ENCODE assay signal across 9 cellular contexts in the genomic region with DNA sequence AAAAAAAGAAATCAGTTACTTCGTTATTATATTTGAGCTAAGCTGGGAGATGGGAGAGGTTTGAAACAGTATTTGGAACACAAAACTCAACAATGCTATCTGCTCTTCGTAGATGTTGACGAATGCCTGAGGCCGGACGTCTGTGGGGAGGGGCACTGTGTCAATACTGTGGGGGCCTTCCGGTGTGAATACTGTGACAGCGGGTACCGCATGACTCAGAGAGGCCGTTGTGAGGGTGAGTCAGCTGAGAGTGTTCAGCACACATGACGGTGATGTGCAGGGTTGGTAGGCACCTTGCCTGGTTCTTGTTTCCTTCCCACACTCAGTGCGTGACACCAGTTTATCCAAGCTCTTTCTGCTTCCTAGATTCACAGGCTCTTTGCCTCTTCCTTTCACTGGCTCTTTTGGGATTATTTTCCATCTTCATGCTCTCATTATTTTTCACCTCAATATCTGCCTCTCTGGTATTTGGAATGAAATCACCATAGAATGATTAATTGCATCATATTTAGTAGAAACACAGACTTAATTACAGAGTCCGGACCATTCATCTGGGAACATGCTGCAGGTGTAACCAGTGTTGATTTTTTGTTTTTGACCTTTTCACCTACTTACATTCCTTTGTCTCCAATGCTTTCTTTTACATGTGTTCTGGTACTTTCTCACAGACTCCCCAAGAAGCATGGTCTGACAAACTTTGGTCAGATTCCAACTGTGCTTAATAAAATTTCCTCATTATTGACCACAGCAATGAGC.
DNase-seq lines count a peak whose midpoint lies in the region; ATAC-seq and TF ChIP-seq lines count a peak whose summit lies in the region.
"Had no signal": no experiment of that assay in that cellular context is flagged by ENCODE, and none has a peak within 500 bp of the region (broad histone marks: within the 10 kb centered on the region; RNA-seq: fewer than 3 reads in every experiment).

No MANE protein-coding gene starts in this region.

- no peak for TF ChIP-seq CTCF in upper lobe of left lung (IDR thresholded peaks at IDR 0.05)

- H3K4me1 ChIP-seq in upper lobe of left lung: no peaks in the 10 kb centered on the region

- peaks cover 10% of the 10 kb centered on the region for H3K4me1 Mint-ChIP-seq in activated T-helper 17 cell treated with anti-CD3 and anti-CD28 coated beads, Interleukin-2, amount 50 U/mL, for 72 hours
- H3K4me1 Mint-ChIP-seq in immature natural killer cell: peaks cover 0 to 9% of the 10 kb centered on the region in 2 donors

- H3K27ac ChIP-seq in upper lobe of left lung: no peak overlapping the region

- no peaks in the 10 kb centered on the region for H3K36me3 Mint-ChIP-seq in activated T-helper 17 cell treated with anti-CD3 and anti-CD28 coated beads, Interleukin-2, amount 50 U/mL, for 72 hours (ENCODE audit: low read depth)
- H3K36me3 Mint-ChIP-seq in immature natural killer cell: peaks cover 0 to 3% (median 0%) of the 10 kb centered on the region in 3 donors

- WGBS in upper lobe of left lung, 2 donors: 55 to 75% methylated on average over 12 of the region's 12 CpGs

- DNase-seq in Right ventricle myocardium inferior (ENCODE audit: missing footprints) (no peak), cardiac septum (ENCODE audit: low spot score) (no peak), immature natural killer cell (peak; percentile 3 to 85 (median 22)), upper lobe of left lung (peak in 1 of 2 donors; percentile 33), NCI-H2171 treated with DMSO at 0.1 percent for 48 hours (lab: John Stamatoyannopoulos, UW) (no peak), NCI-H2029 (lab: John Stamatoyannopoulos, UW) (no peak)
- DNase-seq: activated B cell treated with CpG ODN at 0.5 μM for 24 hours had no signal

- no peak overlapping the region for H3K4me3 ChIP-seq in upper lobe of left lung

- TF ChIP-seq EP300 in upper lobe of left lung (IDR thresholded peaks at IDR 0.05): no peak

- ATAC-seq in Right ventricle myocardium inferior (peak; percentile 32), upper lobe of left lung (ENCODE audit: low FRiP score in 2 of 2) (peak; percentile 52 to 70), HG03139 (IDR thresholded peaks at IDR 0.05; ENCODE audit: unreplicated experiment) (no peak)
- ATAC-seq in activated T-helper 17 cell treated with anti-CD3 and anti-CD28 coated beads, Interleukin-2, amount 50 U/mL, for 72 hours (replicated peaks): peak; percentile 94

- peak overlapping the region; percentile 85 for H3K27ac Mint-ChIP-seq in activated T-helper 17 cell treated with anti-CD3 and anti-CD28 coated beads, Interleukin-2, amount 50 U/mL, for 72 hours
- peak overlapping the region in 3 of 6 donors; percentile 34 to 96 (median 89) for H3K27ac Mint-ChIP-seq in immature natural killer cell
- H3K27ac Mint-ChIP-seq: activated B cell treated with CpG ODN at 0.5 μM for 24 hours had no signal

- intact Hi-C loops in Right ventricle myocardium inferior (cut with DNase I): no loop called here
- intact Hi-C loops in cardiac septum (cut with DNase I): loop anchor here (5.0 kb wide), 1 partner anchor 96 kb away; no protein-coding TSS in a partner anchor

- H3K36me3 ChIP-seq in upper lobe of left lung: no peaks in the 10 kb centered on the region

- no peaks in the 10 kb centered on the region for H3K9me3 Mint-ChIP-seq in activated T-helper 17 cell treated with anti-CD3 and anti-CD28 coated beads, Interleukin-2, amount 50 U/mL, for 72 hours
- H3K9me3 Mint-ChIP-seq in immature natural killer cell: no peaks in the 10 kb centered on the region
- H3K9me3 Mint-ChIP-seq: activated B cell treated with CpG ODN at 0.5 μM for 24 hours had no signal

- no peaks in the 10 kb centered on the region for H3K27me3 ChIP-seq in upper lobe of left lung

- no peaks in the 10 kb centered on the region for H3K9me3 ChIP-seq in upper lobe of left lung

- H3K4me3 Mint-ChIP-seq in activated T-helper 17 cell treated with anti-CD3 and anti-CD28 coated beads, Interleukin-2, amount 50 U/mL, for 72 hours: peak overlapping the region; percentile 42
- H3K4me3 Mint-ChIP-seq in immature natural killer cell: peak overlapping the region in 2 of 5 donors; percentile 0 to 32
- H3K4me3 Mint-ChIP-seq: activated B cell treated with CpG ODN at 0.5 μM for 24 hours had no signal

- H3K27me3 Mint-ChIP-seq in activated T-helper 17 cell treated with anti-CD3 and anti-CD28 coated beads, Interleukin-2, amount 50 U/mL, for 72 hours: no peaks in the 10 kb centered on the region
- H3K27me3 Mint-ChIP-seq in immature natural killer cell (ENCODE audit: low read depth in 3 of 3): peaks cover 1 to 10% (median 2%) of the 10 kb centered on the region in 3 donors

- TF ChIP-seq POLR2A in upper lobe of left lung (IDR thresholded peaks at IDR 0.05): no peak

Comparison
In these comparisons a context has a peak if more than half of its experiments do, and no peak if none do; other contexts are left out.
1. DNase-seq: peak in immature natural killer cell (3 of 3); none in Right ventricle myocardium inferior (single experiment), cardiac septum (single experiment), NCI-H2171 treated with DMSO at 0.1 percent for 48 hours (single experiment) and NCI-H2029 (single experiment).